1 cellular context compared by ENCODE assay signal in the genomic region with DNA sequence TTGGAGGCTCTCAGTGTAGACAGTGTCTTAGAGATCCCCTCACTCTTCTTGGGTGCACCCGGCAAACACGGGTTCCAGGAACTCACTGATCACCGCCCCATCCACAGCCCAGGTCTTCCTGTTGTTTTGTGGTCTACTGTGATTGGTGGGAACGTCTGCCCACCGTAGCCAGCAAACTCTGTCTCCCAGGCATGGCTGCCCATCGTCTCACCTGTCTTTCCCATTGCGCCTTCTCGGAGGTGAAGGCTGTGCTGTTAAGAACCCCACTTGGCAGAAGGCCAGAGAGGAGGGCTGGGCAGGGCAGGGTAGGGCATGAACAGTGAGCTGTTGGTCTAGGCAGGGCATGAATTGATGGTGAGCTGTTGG.
TF ChIP-seq lines count a peak whose summit lies in the region.

No MANE protein-coding gene starts in this region.

TF ChIP-seq in GM23338, 12 proteins besides CTCF, POLR2A, EP300 and RAD21 (continued from another document):
- TF ChIP-seq ZNF462 (CRISPR knock-in tag; IDR thresholded peaks at IDR 0.05) (no peak), JUNB (IDR thresholded peaks at IDR 0.05; ENCODE audit: unreplicated experiment) (no peak), STAT1 (IDR thresholded peaks at IDR 0.05; ENCODE audit: unreplicated experiment) (no peak), POLR2AphosphoS5 (IDR thresholded peaks at IDR 0.05; ENCODE audit: low read depth) (no peak), CREB1 (CRISPR knock-in tag; IDR thresholded peaks at IDR 0.05; ENCODE audit: low read depth) (no peak), EZH2phosphoT487 (IDR thresholded peaks at IDR 0.05; ENCODE audit: unreplicated experiment) (no peak), NANOG (IDR thresholded peaks at IDR 0.05; ENCODE audit: borderline replicate concordance) (no peak), ZNF331 (CRISPR knock-in tag; IDR thresholded peaks at IDR 0.05; ENCODE audit: low read depth) (no peak), EZH2 (IDR thresholded peaks at IDR 0.05; ENCODE audit: low read depth, unreplicated experiment) (no peak)
- TF ChIP-seq, protein P1, sequence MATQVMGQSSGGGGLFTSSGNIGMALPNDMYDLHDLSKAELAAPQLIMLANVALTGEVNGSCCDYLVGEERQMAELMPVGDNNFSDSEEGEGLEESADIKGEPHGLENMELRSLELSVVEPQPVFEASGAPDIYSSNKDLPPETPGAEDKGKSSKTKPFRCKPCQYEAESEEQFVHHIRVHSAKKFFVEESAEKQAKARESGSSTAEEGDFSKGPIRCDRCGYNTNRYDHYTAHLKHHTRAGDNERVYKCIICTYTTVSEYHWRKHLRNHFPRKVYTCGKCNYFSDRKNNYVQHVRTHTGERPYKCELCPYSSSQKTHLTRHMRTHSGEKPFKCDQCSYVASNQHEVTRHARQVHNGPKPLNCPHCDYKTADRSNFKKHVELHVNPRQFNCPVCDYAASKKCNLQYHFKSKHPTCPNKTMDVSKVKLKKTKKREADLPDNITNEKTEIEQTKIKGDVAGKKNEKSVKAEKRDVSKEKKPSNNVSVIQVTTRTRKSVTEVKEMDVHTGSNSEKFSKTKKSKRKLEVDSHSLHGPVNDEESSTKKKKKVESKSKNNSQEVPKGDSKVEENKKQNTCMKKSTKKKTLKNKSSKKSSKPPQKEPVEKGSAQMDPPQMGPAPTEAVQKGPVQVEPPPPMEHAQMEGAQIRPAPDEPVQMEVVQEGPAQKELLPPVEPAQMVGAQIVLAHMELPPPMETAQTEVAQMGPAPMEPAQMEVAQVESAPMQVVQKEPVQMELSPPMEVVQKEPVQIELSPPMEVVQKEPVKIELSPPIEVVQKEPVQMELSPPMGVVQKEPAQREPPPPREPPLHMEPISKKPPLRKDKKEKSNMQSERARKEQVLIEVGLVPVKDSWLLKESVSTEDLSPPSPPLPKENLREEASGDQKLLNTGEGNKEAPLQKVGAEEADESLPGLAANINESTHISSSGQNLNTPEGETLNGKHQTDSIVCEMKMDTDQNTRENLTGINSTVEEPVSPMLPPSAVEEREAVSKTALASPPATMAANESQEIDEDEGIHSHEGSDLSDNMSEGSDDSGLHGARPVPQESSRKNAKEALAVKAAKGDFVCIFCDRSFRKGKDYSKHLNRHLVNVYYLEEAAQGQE (IDR thresholded peaks at IDR 0.05; ENCODE audit: unreplicated experiment): no peak
- TF ChIP-seq, protein P2, sequence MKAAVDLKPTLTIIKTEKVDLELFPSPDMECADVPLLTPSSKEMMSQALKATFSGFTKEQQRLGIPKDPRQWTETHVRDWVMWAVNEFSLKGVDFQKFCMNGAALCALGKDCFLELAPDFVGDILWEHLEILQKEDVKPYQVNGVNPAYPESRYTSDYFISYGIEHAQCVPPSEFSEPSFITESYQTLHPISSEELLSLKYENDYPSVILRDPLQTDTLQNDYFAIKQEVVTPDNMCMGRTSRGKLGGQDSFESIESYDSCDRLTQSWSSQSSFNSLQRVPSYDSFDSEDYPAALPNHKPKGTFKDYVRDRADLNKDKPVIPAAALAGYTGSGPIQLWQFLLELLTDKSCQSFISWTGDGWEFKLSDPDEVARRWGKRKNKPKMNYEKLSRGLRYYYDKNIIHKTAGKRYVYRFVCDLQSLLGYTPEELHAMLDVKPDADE (IDR thresholded peaks at IDR 0.05): no peak
